Comparison of ENCODE assay signal across 23 cellular contexts in genomic region chr20:32215147-32215546, GRCh38. TPM values are rescaled to one million over a fixed set of nuclear protein-coding genes. Genes with fewer than 3 reads are reported as not detected.
DNase-seq lines count a peak whose midpoint lies in the region; ATAC-seq and TF ChIP-seq lines count a peak whose summit lies in the region.
"Had no signal": no experiment of that assay in that cellular context is flagged by ENCODE, and none has a peak within 500 bp of the region (broad histone marks: within the 10 kb centered on the region; RNA-seq: fewer than 3 reads in every experiment).

No MANE protein-coding gene starts in this region.

- peaks cover 11% of the 10 kb centered on the region; the same call in 1 of the 2 replicates for H3K9me1 ChIP-seq in IMR-90 (ENCODE audit: insufficient read depth, low read length)

- H2BK20ac ChIP-seq in IMR-90 (ENCODE audit: low read depth, low read length): no peak overlapping the region

- no peak for TF ChIP-seq CTCF in IMR-90 (conservative IDR thresholded peaks at IDR 0.05; ENCODE audit: low read depth, low read length)
- no peak for TF ChIP-seq CTCF in endothelial cell (IDR thresholded peaks at IDR 0.05; ENCODE audit: unreplicated experiment)
- no peak for TF ChIP-seq CTCF in Caco-2 (IDR thresholded peaks at IDR 0.05; ENCODE audit: insufficient read depth in 1 of 2, low read depth in 1 of 2, low read length in 1 of 2, severe bottlenecking in 1 of 2, unreplicated experiment in 1 of 2)

- no peak for TF ChIP-seq POLR2A in IMR-90 (IDR thresholded peaks at IDR 0.05; ENCODE audit: low read depth, low read length)

- peaks cover 11 to 38% of the 10 kb centered on the region in 2 experiments for H3K79me1 ChIP-seq in IMR-90 (ENCODE audit: low read depth in 1 of 2, low read length in 2 of 2)

- H2BK15ac ChIP-seq in IMR-90 (ENCODE audit: low read depth, low read length): no peak overlapping the region

- no peak overlapping the region for H3K4me3 ChIP-seq in IMR-90 (ENCODE audit: insufficient read depth, low read depth, low read length)
- H3K4me3 ChIP-seq in Caco-2 (ENCODE audit: low read depth, low read length): no peak overlapping the region
- H3K4me3 ChIP-seq: A549; BLaER1 treated with 17β-estradiol and CSF1 and Interleukin-3, amounts not matched to agents 10 nM and 100 nM; HAP-1 had no signal

- no peak overlapping the region for H3K4me3 Mint-ChIP-seq in activated naive CD8-positive, alpha-beta T cell
- no peak overlapping the region for H3K4me3 Mint-ChIP-seq in activated naive CD8-positive, alpha-beta T cell treated with anti-CD3 and anti-CD28 coated beads for 36 hours
- no peak overlapping the region for H3K4me3 Mint-ChIP-seq in endothelial cell (ENCODE audit: unreplicated experiment)
- no peak overlapping the region for H3K4me3 Mint-ChIP-seq in stimulated activated effector memory CD8-positive, alpha-beta T cell treated with anti-CD3 and anti-CD28 coated beads, Interleukin-12 subunit alpha, Interleukin-12 subunit beta, amount 100 ng/mL, for 72 hours
- H3K4me3 Mint-ChIP-seq in Caco-2 (ENCODE audit: unreplicated experiment): no peak overlapping the region
- H3K4me3 Mint-ChIP-seq: CD14-positive monocyte; CD4-positive, alpha-beta T cell; CD8-positive, alpha-beta memory T cell; HFFc6 had no signal

- 80% methylated on average over 1 of the region's 8 CpGs; no CpG with 5 or more reads in 1 of the 2 experiments for WGBS in IMR-90 (ENCODE audit: extremely low coverage in 2 of 2, insufficient read length in 1 of 2), 2 experiments

- no peak overlapping the region for H3K27ac ChIP-seq in IMR-90 (ENCODE audit: insufficient read depth, low read length)
- H3K27ac ChIP-seq: A549; BLaER1 treated with 17β-estradiol and CSF1 and Interleukin-3, amounts not matched to agents 10 nM and 100 nM had no signal

- in situ Hi-C loops in IMR-90 (cut with MboI; ENCODE audit: low sequenced_read_pairs): no loop called here

- intact Hi-C loops in IMR-90 (cut with micrococcal nuclease) (no loop called here), Caco-2 (cut with micrococcal nuclease; ENCODE audit: unreplicated experiment) (no loop called here)

- no peak overlapping the region for H3K23ac ChIP-seq in IMR-90 (ENCODE audit: low read depth, low read length)

- H3K56ac ChIP-seq in IMR-90 (ENCODE audit: extremely low read depth, insufficient read depth, low read length): no peak overlapping the region

- no peak overlapping the region for H2AFZ ChIP-seq in IMR-90 (replicated peaks; ENCODE audit: low read length, poor library complexity)

- no peak overlapping the region for H2BK5ac ChIP-seq in IMR-90 (ENCODE audit: low read depth, low read length, poor library complexity, severe bottlenecking)

- peak overlapping the region; percentile 34 for H3K27ac Mint-ChIP-seq in activated naive CD8-positive, alpha-beta T cell
- no peak overlapping the region for H3K27ac Mint-ChIP-seq in activated naive CD8-positive, alpha-beta T cell treated with anti-CD3 and anti-CD28 coated beads for 36 hours
- peak overlapping the region; percentile 64 for H3K27ac Mint-ChIP-seq in endothelial cell (ENCODE audit: unreplicated experiment)
- H3K27ac Mint-ChIP-seq in stimulated activated effector memory CD8-positive, alpha-beta T cell treated with anti-CD3 and anti-CD28 coated beads, Interleukin-12 subunit alpha, Interleukin-12 subunit beta, amount 100 ng/mL, for 72 hours: peak overlapping the region; percentile 40
- no peak overlapping the region for H3K27ac Mint-ChIP-seq in Caco-2 (ENCODE audit: unreplicated experiment)
- H3K27ac Mint-ChIP-seq: CD4-positive, alpha-beta T cell; CD8-positive, alpha-beta memory T cell; HFFc6 had no signal

- no peak overlapping the region for H4K5ac ChIP-seq in IMR-90 (ENCODE audit: low read depth, low read length)

- H3K4ac ChIP-seq in IMR-90 (ENCODE audit: low read depth, low read length): no peak overlapping the region

- peak overlapping the region; percentile 19 for H2AK9ac ChIP-seq in IMR-90 (replicated peaks; ENCODE audit: low read depth, low read length, poor library complexity)

- no peak overlapping the region for H2BK120ac ChIP-seq in IMR-90 (ENCODE audit: low read depth, low read length)

- peaks cover 28% of the 10 kb centered on the region for H3K4me1 Mint-ChIP-seq in activated naive CD8-positive, alpha-beta T cell (ENCODE audit: low read depth)
- H3K4me1 Mint-ChIP-seq in activated naive CD8-positive, alpha-beta T cell treated with anti-CD3 and anti-CD28 coated beads for 36 hours: peaks cover 13% of the 10 kb centered on the region
- H3K4me1 Mint-ChIP-seq in endothelial cell (ENCODE audit: unreplicated experiment) (peaks cover 36% of the 10 kb centered on the region), Caco-2 (ENCODE audit: low read depth, unreplicated experiment) (peaks cover 22% of the 10 kb centered on the region)
- peaks cover 29% of the 10 kb centered on the region for H3K4me1 Mint-ChIP-seq in stimulated activated effector memory CD8-positive, alpha-beta T cell treated with anti-CD3 and anti-CD28 coated beads, Interleukin-12 subunit alpha, Interleukin-12 subunit beta, amount 100 ng/mL, for 72 hours

- no peaks in the 10 kb centered on the region for H3K9me3 ChIP-seq in IMR-90 (ENCODE audit: control insufficient read depth, insufficient read depth, low read length)
- no peaks in the 10 kb centered on the region for H3K9me3 ChIP-seq in Caco-2
- H3K9me3 ChIP-seq: A549; BE2C; BLaER1 treated with 17β-estradiol and CSF1 and Interleukin-3, amounts not matched to agents 10 nM and 100 nM; HAP-1 had no signal

- no peak overlapping the region for H3K18ac ChIP-seq in IMR-90 (ENCODE audit: low read depth, low read length)

- H3K14ac ChIP-seq in IMR-90 (replicated peaks; ENCODE audit: low read depth, low read length): no peak overlapping the region

- no peak overlapping the region for H2AK5ac ChIP-seq in IMR-90 (ENCODE audit: low read depth, low read length)

- H3K27me3 ChIP-seq in IMR-90 (ENCODE audit: control insufficient read depth, insufficient read depth, low read length) (no peaks in the 10 kb centered on the region), Caco-2 (replicated peaks; ENCODE audit: control insufficient read depth, insufficient read depth, low read length) (no peaks in the 10 kb centered on the region)
- H3K27me3 ChIP-seq: BE2C; BLaER1 treated with 17β-estradiol and CSF1 and Interleukin-3, amounts not matched to agents 10 nM and 100 nM had no signal

- no peak for DNase-seq in activated naive CD8-positive, alpha-beta T cell treated with anti-CD3 and anti-CD28 coated beads for 36 hours
- DNase-seq in IMR-90 (no peak), endothelial cell (ENCODE audit: low spot score) (no peak), Caco-2 (no peak)
- no peak for DNase-seq in stimulated activated effector memory CD8-positive, alpha-beta T cell treated with anti-CD3 and anti-CD28 coated beads, Interleukin-12 subunit alpha, Interleukin-12 subunit beta, amount 100 ng/mL, for 72 hours (ENCODE audit: low spot score in 2 of 2)
- DNase-seq in stimulated activated CD4-positive, alpha-beta T cell treated with anti-CD3 and anti-CD28 coated beads, Interleukin-2, amount 100 ng/mL, for 24 hours: no peak
- DNase-seq: 8988T; ACHN; AML-193; BE2C; Calu3; CD4-positive, alpha-beta T cell; CD8-positive, alpha-beta memory T cell; DMS53; DMS79 treated with DMSO at 0.1 percent for 48 hours; GF-D8; GOT3; HFFc6 had no signal

- BruUV-seq in IMR-90 (replicated peaks; lab: Mats Ljungman, UMichigan) (no TSS peak), Caco-2 (replicated peaks; lab: Mats Ljungman, UMichigan) (no TSS peak)

- no peaks in the 10 kb centered on the region for H4K20me1 ChIP-seq in IMR-90 (ENCODE audit: insufficient read depth, low read length)

- no peak overlapping the region for H4K91ac ChIP-seq in IMR-90 (ENCODE audit: insufficient read depth, low read depth, low read length)

- peaks cover 22% of the 10 kb centered on the region for H3K36me3 Mint-ChIP-seq in activated naive CD8-positive, alpha-beta T cell
- peaks cover 52% of the 10 kb centered on the region for H3K36me3 Mint-ChIP-seq in activated naive CD8-positive, alpha-beta T cell treated with anti-CD3 and anti-CD28 coated beads for 36 hours
- peaks cover 46% of the 10 kb centered on the region for H3K36me3 Mint-ChIP-seq in endothelial cell (ENCODE audit: low read depth, unreplicated experiment)
- H3K36me3 Mint-ChIP-seq in stimulated activated effector memory CD8-positive, alpha-beta T cell treated with anti-CD3 and anti-CD28 coated beads, Interleukin-12 subunit alpha, Interleukin-12 subunit beta, amount 100 ng/mL, for 72 hours: peaks cover 100% of the 10 kb centered on the region
- peaks cover 88% of the 10 kb centered on the region for H3K36me3 Mint-ChIP-seq in Caco-2 (ENCODE audit: insufficient read depth, unreplicated experiment)

- TF ChIP-seq RAD21 in IMR-90 (IDR thresholded peaks at IDR 0.05; ENCODE audit: low read length): no peak

- dilution Hi-C loops in IMR-90 (cut with HindIII; ENCODE audit: low sequenced_read_pairs, unreplicated experiment): no loop called here

- ATAC-seq in IMR-90 (ENCODE audit: low read depth): no peak
- no peak for ATAC-seq in stimulated activated effector memory CD8-positive, alpha-beta T cell treated with anti-CD3 and anti-CD28 coated beads, Interleukin-12 subunit alpha, Interleukin-12 subunit beta, amount 100 ng/mL, for 72 hours
- ATAC-seq: A549 had no signal

- CTCF ChIA-PET in IMR-90 (lab: Yijun Ruan, JAX): no interaction called here
- CTCF ChIA-PET in Caco-2 (lab: Charles Lee): no interaction called here

- no peaks in the 10 kb centered on the region for H3K27me3 Mint-ChIP-seq in activated naive CD8-positive, alpha-beta T cell
- no peaks in the 10 kb centered on the region for H3K27me3 Mint-ChIP-seq in activated naive CD8-positive, alpha-beta T cell treated with anti-CD3 and anti-CD28 coated beads for 36 hours
- H3K27me3 Mint-ChIP-seq in endothelial cell (ENCODE audit: unreplicated experiment): peaks cover 2% of the 10 kb centered on the region
- H3K27me3 Mint-ChIP-seq in Caco-2 (ENCODE audit: insufficient read depth, unreplicated experiment): no peaks in the 10 kb centered on the region
- H3K27me3 Mint-ChIP-seq: CD4-positive, alpha-beta T cell; CD8-positive, alpha-beta memory T cell had no signal

- no peaks in the 10 kb centered on the region for H3K4me1 ChIP-seq in IMR-90 (ENCODE audit: control insufficient read depth, insufficient read depth, low read length)
- H3K4me1 ChIP-seq in Caco-2: peaks cover 11% of the 10 kb centered on the region
- H3K4me1 ChIP-seq: A549, HAP-1 had no signal

- peaks cover 46% of the 10 kb centered on the region for H3K36me3 ChIP-seq in IMR-90 (ENCODE audit: control insufficient read depth, insufficient read depth, low read length)
- H3K36me3 ChIP-seq in Caco-2 (ENCODE audit: control insufficient read depth, insufficient read depth, low read length): peaks cover 19% of the 10 kb centered on the region

- H4K8ac ChIP-seq in IMR-90 (ENCODE audit: low read depth in 2 of 2, low read length in 2 of 2): no peak overlapping the region

- H3K9ac ChIP-seq in IMR-90 (ENCODE audit: low read depth, low read length): no peak overlapping the region
- H3K9ac ChIP-seq: BLaER1 treated with 17β-estradiol and CSF1 and Interleukin-3, amounts not matched to agents 10 nM and 100 nM had no signal

- H3K9me3 Mint-ChIP-seq in activated naive CD8-positive, alpha-beta T cell (ENCODE audit: low read depth): no peaks in the 10 kb centered on the region
- no peaks in the 10 kb centered on the region for H3K9me3 Mint-ChIP-seq in activated naive CD8-positive, alpha-beta T cell treated with anti-CD3 and anti-CD28 coated beads for 36 hours
- H3K9me3 Mint-ChIP-seq in endothelial cell (ENCODE audit: unreplicated experiment) (no peaks in the 10 kb centered on the region), Caco-2 (ENCODE audit: unreplicated experiment) (no peaks in the 10 kb centered on the region)
- H3K9me3 Mint-ChIP-seq in stimulated activated effector memory CD8-positive, alpha-beta T cell treated with anti-CD3 and anti-CD28 coated beads, Interleukin-12 subunit alpha, Interleukin-12 subunit beta, amount 100 ng/mL, for 72 hours: no peaks in the 10 kb centered on the region
- H3K9me3 Mint-ChIP-seq: CD14-positive monocyte; CD4-positive, alpha-beta T cell; CD8-positive, alpha-beta memory T cell; HFFc6 had no signal

- H3K4me2 ChIP-seq in IMR-90 (ENCODE audit: low read depth, low read length): no peak overlapping the region
- H3K4me2 ChIP-seq: A549; BLaER1 treated with 17β-estradiol and CSF1 and Interleukin-3, amounts not matched to agents 10 nM and 100 nM had no signal

- POLR2A ChIA-PET in IMR-90 (lab: Charles Lee; ENCODE audit: unreplicated experiment) (no interaction called here), Caco-2 (lab: Charles Lee) (no interaction called here)

RNA-seq across cellular contexts. Expression of gene POFUT1, which starts 7.5 kb away (rescaled TPM):
- total RNA-seq in activated naive CD8-positive, alpha-beta T cell treated with anti-CD3 and anti-CD28 coated beads for 36 hours: 10 to 100 TPM; 64.0 to 65.7 TPM
- total RNA-seq in IMR-90 (2012; rRNA removed): 23.1 and 25.5 TPM in 2 replicates
- 35.4 and 41.1 TPM in 2 replicates for polyA plus RNA-seq in IMR-90 (2012; rRNA removed)
- polyA plus RNA-seq in IMR-90 (2012; cell fraction: cytosol; rRNA removed): 25.5 and 26.9 TPM in 2 replicates
- 17.8 and 18.6 TPM in 2 replicates for polyA plus RNA-seq in IMR-90 (2012; cell fraction: nucleus; rRNA removed; ENCODE audit: low replicate concordance)
- total RNA-seq in endothelial cell (ENCODE audit: unreplicated experiment): 43.5 TPM
- 148 and 158 TPM in 2 replicates for total RNA-seq in Caco-2 (2022)

RNA-seq across cellular contexts. Expression of gene PLAGL2, which starts 7.6 kb away (rescaled TPM):
- total RNA-seq in activated naive CD8-positive, alpha-beta T cell treated with anti-CD3 and anti-CD28 coated beads for 36 hours: 10 to 100 TPM; 86.9 to 87.2 TPM
- total RNA-seq in IMR-90 (2012; rRNA removed): 2.9 and 3.1 TPM in 2 replicates
- 7.5 and 7.7 TPM in 2 replicates for polyA plus RNA-seq in IMR-90 (2012; rRNA removed)
- polyA plus RNA-seq in IMR-90 (2012; cell fraction: cytosol; rRNA removed): 3.8 and 4.2 TPM in 2 replicates
- 6.0 and 7.6 TPM in 2 replicates for polyA plus RNA-seq in IMR-90 (2012; cell fraction: nucleus; rRNA removed; ENCODE audit: low replicate concordance)
- total RNA-seq in endothelial cell (ENCODE audit: unreplicated experiment): 23.7 TPM
- 89.6 and 96.1 TPM in 2 replicates for total RNA-seq in Caco-2 (2022)

Comparison
In these comparisons a context has a peak if more than half of its experiments do, and no peak if none do; other contexts are left out.
1. H3K27ac Mint-ChIP-seq: peak in activated naive CD8-positive, alpha-beta T cell (single experiment), endothelial cell (single experiment) and stimulated activated effector memory CD8-positive, alpha-beta T cell treated with anti-CD3 and anti-CD28 coated beads, Interleukin-12 subunit alpha, Interleukin-12 subunit beta, amount 100 ng/mL, for 72 hours (single experiment); none in activated naive CD8-positive, alpha-beta T cell treated with anti-CD3 and anti-CD28 coated beads for 36 hours (single experiment) and Caco-2 (single experiment).